27 cellular contexts compared by ENCODE assay signal in genomic region chr1:168000656-168001055, GRCh38.
"Had no signal": no experiment of that assay in that cellular context is flagged by ENCODE, and none has a peak within 500 bp of the region (broad histone marks: within the 10 kb centered on the region; RNA-seq: fewer than 3 reads in every experiment).

No MANE protein-coding gene starts in this region.

- H3K27ac ChIP-seq: coronary artery, esophagus muscularis mucosa, gastrocnemius medialis, hepatocyte, neural progenitor cell, parathyroid adenoma, right lobe of liver, thoracic aorta, tibial nerve, upper lobe of left lung, uterus had no signal

- H3K27ac Mint-ChIP-seq: mesothelial cell of epicardium; nephron; neural progenitor cell; progenitor cell of endocrine pancreas; stimulated activated naive B cell treated with anti-CD40 and anti-IgM and Interleukin-4, amounts not matched to agents 10 μg/mL and 1 μg/mL and 100 μg/mL, for 72 hours; stimulated activated naive CD8-positive, alpha-beta T cell treated with anti-CD3 and anti-CD28 coated beads, Interleukin-15, Interleukin-2, amounts not matched to agents 100 ng/mL and 50 ng/mL, for 24 hours had no signal

- H3K9me3 Mint-ChIP-seq: mesothelial cell of epicardium; naive B cell; nephron; neural progenitor cell; stimulated activated naive B cell treated with anti-CD40 and anti-IgM and Interleukin-4, amounts not matched to agents 10 μg/mL and 1 μg/mL and 100 μg/mL, for 72 hours; stimulated activated naive CD8-positive, alpha-beta T cell treated with anti-CD3 and anti-CD28 coated beads, Interleukin-15, Interleukin-2, amounts not matched to agents 100 ng/mL and 50 ng/mL, for 24 hours had no signal

- H3K27me3 ChIP-seq: esophagus muscularis mucosa, gastrocnemius medialis, hepatocyte, neural progenitor cell, right lobe of liver, tibial nerve, upper lobe of left lung, uterus had no signal

- H3K4me1 Mint-ChIP-seq: naive B cell, nephron, neural progenitor cell had no signal

- H3K4me3 Mint-ChIP-seq: mesothelial cell of epicardium; naive B cell; nephron; neural progenitor cell; stimulated activated naive B cell treated with anti-CD40 and anti-IgM and Interleukin-4, amounts not matched to agents 10 μg/mL and 1 μg/mL and 100 μg/mL, for 72 hours; stimulated activated naive CD8-positive, alpha-beta T cell treated with anti-CD3 and anti-CD28 coated beads, Interleukin-15, Interleukin-2, amounts not matched to agents 100 ng/mL and 50 ng/mL, for 24 hours had no signal

- DNase-seq: dermis blood vessel endothelial cell; effector memory CD4-positive, alpha-beta T cell; gastrocnemius medialis; head of caudate nucleus; left colon; mesenchymal stem cell; mucosa of descending colon; naive B cell; right lobe of liver; small intestine; stimulated activated CD4-positive, alpha-beta T cell treated with anti-CD3 and anti-CD28 coated beads, Interleukin-15, amount 100 ng/mL, for 24 hours; stimulated activated CD4-positive, alpha-beta T cell treated with anti-CD3 and anti-CD28 coated beads, Interleukin-2, amount 100 ng/mL, for 48 hours; stimulated activated naive B cell treated with anti-CD40 and anti-IgM and Interleukin-4, amounts not matched to agents 10 μg/mL and 1 μg/mL and 100 μg/mL, for 72 hours; upper lobe of left lung; uterus had no signal

- H3K4me1 ChIP-seq: gastrocnemius medialis, neural progenitor cell, parathyroid adenoma, right lobe of liver, tibial nerve, uterus had no signal

- H3K9me3 ChIP-seq: esophagus muscularis mucosa, gastrocnemius medialis, mucosa of descending colon, right lobe of liver, thoracic aorta, tibial nerve, upper lobe of left lung, uterus had no signal

- H3K4me3 ChIP-seq: coronary artery, esophagus muscularis mucosa, gastrocnemius medialis, hepatocyte, lung, mucosa of descending colon, neural progenitor cell, right lobe of liver, thoracic aorta, tibial nerve, upper lobe of left lung, uterus had no signal

- H3K36me3 ChIP-seq: uterus had no signal

- H3K27me3 Mint-ChIP-seq: naive B cell; progenitor cell of endocrine pancreas; stimulated activated naive B cell treated with anti-CD40 and anti-IgM and Interleukin-4, amounts not matched to agents 10 μg/mL and 1 μg/mL and 100 μg/mL, for 72 hours; stimulated activated naive CD8-positive, alpha-beta T cell treated with anti-CD3 and anti-CD28 coated beads, Interleukin-15, Interleukin-2, amounts not matched to agents 100 ng/mL and 50 ng/mL, for 24 hours had no signal

- ATAC-seq: gastrocnemius medialis; left colon; mucosa of descending colon; right lobe of liver; stimulated activated naive B cell treated with anti-CD40 and anti-IgM and Interleukin-4, amounts not matched to agents 10 μg/mL and 1 μg/mL and 100 μg/mL, for 72 hours had no signal
